In genomic region chr6:145498425-145498824, GRCh38 we compare ENCODE assay signal across 17 cellular contexts.
DNase-seq lines count a peak whose midpoint lies in the region; ATAC-seq and FAIRE-seq lines count a peak whose summit lies in the region.
"Had no signal": no experiment of that assay in that cellular context is flagged by ENCODE, and none has a peak within 500 bp of the region (broad histone marks: within the 10 kb centered on the region; RNA-seq: fewer than 3 reads in every experiment).

No MANE protein-coding gene starts in this region.

- ATAC-seq in GM18868 (IDR thresholded peaks at IDR 0.05; ENCODE audit: unreplicated experiment) (peak; percentile 67), GM21381 (IDR thresholded peaks at IDR 0.05; ENCODE audit: unreplicated experiment) (peak; percentile 64), HG03469 (IDR thresholded peaks at IDR 0.05; ENCODE audit: unreplicated experiment) (peak; percentile 77), HG02623 (IDR thresholded peaks at IDR 0.05; ENCODE audit: unreplicated experiment) (no peak)
- ATAC-seq: Panc1 had no signal

- H3K27ac Mint-ChIP-seq in immature natural killer cell: no peak overlapping the region
- H3K27ac Mint-ChIP-seq: CD4-positive, CD25-positive, alpha-beta regulatory T cell; HFFc6 had no signal

- H3K9me3 ChIP-seq in small intestine (ENCODE audit: control insufficient read depth, low read depth): no peaks in the 10 kb centered on the region

- H3K27ac ChIP-seq in small intestine (ENCODE audit: low read depth in 1 of 2, low read length in 1 of 2): no peak overlapping the region
- H3K27ac ChIP-seq: KMS-11 had no signal

- H3K4me3 ChIP-seq in small intestine (ENCODE audit: low read depth in 1 of 2, low read length in 2 of 2): no peak overlapping the region

- no peaks in the 10 kb centered on the region for H3K36me3 ChIP-seq in small intestine (ENCODE audit: control insufficient read depth in 2 of 2, insufficient read depth in 2 of 2, low read length in 2 of 2)

- H3K36me3 Mint-ChIP-seq in immature natural killer cell: peaks cover 0 to 3% (median 0%) of the 10 kb centered on the region in 3 donors
- H3K36me3 Mint-ChIP-seq: CD4-positive, CD25-positive, alpha-beta regulatory T cell had no signal

- peaks cover 11 to 40% (median 20%) of the 10 kb centered on the region in 6 donors for H3K9me3 Mint-ChIP-seq in immature natural killer cell

- no peaks in the 10 kb centered on the region for H3K4me1 Mint-ChIP-seq in immature natural killer cell

- no peak for FAIRE-seq in small intestine (lab: Jason Lieb, UNC)

- peaks cover 0 to 2% (median 1%) of the 10 kb centered on the region in 3 donors for H3K27me3 Mint-ChIP-seq in immature natural killer cell (ENCODE audit: low read depth in 3 of 3)
- H3K27me3 Mint-ChIP-seq: CD4-positive, CD25-positive, alpha-beta regulatory T cell had no signal

- DNase-seq in renal cortical epithelial cell (ENCODE audit: low read depth): peak; percentile 33
- DNase-seq in small intestine: no peak
- DNase-seq in immature natural killer cell: no peak
- DNase-seq: ACHN; CD4-positive, CD25-positive, alpha-beta regulatory T cell; DMS53; HFFc6; NCI-H1048; NCI-H146; NCI-H226; NCI-H524 treated with DMSO at 0.1 percent for 48 hours had no signal

- H3K27me3 ChIP-seq in small intestine (ENCODE audit: control insufficient read depth in 2 of 2, insufficient read depth in 2 of 2, low read length in 2 of 2): no peaks in the 10 kb centered on the region

- H3K4me1 ChIP-seq in small intestine (ENCODE audit: control insufficient read depth in 2 of 2, insufficient read depth in 1 of 2, low read depth in 1 of 2, low read length in 1 of 2): no peaks in the 10 kb centered on the region

- 47 to 64% (median 52%) methylated on average over 4 of the region's 4 CpGs for WGBS in small intestine, 3 donors

- H3K4me3 Mint-ChIP-seq in immature natural killer cell: no peak overlapping the region
- H3K4me3 Mint-ChIP-seq: HFFc6 had no signal
